19 cellular contexts compared by ENCODE assay signal in genomic region chr15:92719024-92719423, GRCh38.
A peak's percentile ranks its signal among the peaks of the same experiment; 100 is the strongest.
DNase-seq lines count a peak whose midpoint lies in the region; ATAC-seq and TF ChIP-seq lines count a peak whose summit lies in the region.
"Had no signal": no experiment of that assay in that cellular context is flagged by ENCODE, and none has a peak within 500 bp of the region (broad histone marks: within the 10 kb centered on the region; RNA-seq: fewer than 3 reads in every experiment).

No MANE protein-coding gene starts in this region.

- ATAC-seq in HG03095 (IDR thresholded peaks at IDR 0.05; ENCODE audit: unreplicated experiment) = no peak
- no peak for ATAC-seq in GM18867 (IDR thresholded peaks at IDR 0.05; ENCODE audit: unreplicated experiment)
- ATAC-seq: HCT116 had no signal

- H3K9ac ChIP-seq in adipocyte (ENCODE audit: low read length) = no peak overlapping the region
- H3K9ac ChIP-seq: BLaER1 treated with 17β-estradiol and CSF1 and Interleukin-3, amounts not matched to agents 10 nM and 100 nM had no signal

- no peaks in the 10 kb centered on the region for H3K36me3 ChIP-seq in adipocyte (ENCODE audit: control insufficient read depth, insufficient read depth, low read length, severe bottlenecking)
- H3K36me3 ChIP-seq: BLaER1 treated with 17β-estradiol and CSF1 and Interleukin-3, amounts not matched to agents 10 nM and 100 nM had no signal

- DNase-seq in GM04503 (ENCODE audit: low read depth) (peak; percentile 8), adipocyte (ENCODE audit: low read depth) (peak; percentile 34), fibroblast of mammary gland (ENCODE audit: low read depth) (peak; percentile 66), stromal cell of bone marrow (ENCODE audit: low read depth) (peak; percentile 59), NOMO-1 treated with DMSO at 0.1 percent for 48 hours (lab: John Stamatoyannopoulos, UW; ENCODE audit: unreplicated experiment) (no peak)
- DNase-seq: 8988T; CD8-positive, alpha-beta memory T cell; COR-L47; DMS 273 treated with DMSO at 0.1 percent for 48 hours; DMS53; DND-41; EL; GOT3; H7; HFFc6 had no signal

- no peak overlapping the region for H3K4me3 ChIP-seq in adipocyte (ENCODE audit: low read length)
- H3K4me3 ChIP-seq in fibroblast of mammary gland (ENCODE audit: control insufficient read depth, low read depth, low read length) = no peak overlapping the region
- H3K4me3 ChIP-seq: BLaER1 treated with 17β-estradiol and CSF1 and Interleukin-3, amounts not matched to agents 10 nM and 100 nM had no signal

- peaks cover 10% of the 10 kb centered on the region for H3K9me3 ChIP-seq in adipocyte (ENCODE audit: control insufficient read depth, low read length)

- H3K27me3 ChIP-seq in adipocyte (replicated peaks; ENCODE audit: control insufficient read depth, insufficient read depth, low read length) = no peaks in the 10 kb centered on the region

- H3K4me1 ChIP-seq in adipocyte (ENCODE audit: control insufficient read depth, insufficient read depth, low read length) = peaks cover 11% of the 10 kb centered on the region

- TF ChIP-seq CTCF in fibroblast of mammary gland (conservative IDR thresholded peaks at IDR 0.05; ENCODE audit: control insufficient read depth, insufficient read depth, low read depth, low read length) = no peak
